3 cellular contexts compared by ENCODE assay signal in genomic region chr5:90477816-90478215, GRCh38.
TF ChIP-seq lines count a peak whose summit lies in the region.

No MANE protein-coding gene starts in this region.

TF ChIP-seq in liver, 16 proteins besides CTCF, POLR2A, EP300 and RAD21:
- peak in 1 of 2 donors; percentile 22 for TF ChIP-seq HNF4A (conservative IDR thresholded peaks at IDR 0.05)
- TF ChIP-seq, protein P1, sequence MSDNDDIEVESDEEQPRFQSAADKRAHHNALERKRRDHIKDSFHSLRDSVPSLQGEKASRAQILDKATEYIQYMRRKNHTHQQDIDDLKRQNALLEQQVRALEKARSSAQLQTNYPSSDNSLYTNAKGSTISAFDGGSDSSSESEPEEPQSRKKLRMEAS (IDR thresholded peaks at IDR 0.05): no peak

TF ChIP-seq in HepG2, 621 proteins besides CTCF, POLR2A, EP300 and RAD21:
- TF ChIP-seq ZNF513 (CRISPR knock-in tag; conservative IDR thresholded peaks at IDR 0.05) (no peak), NFE2L2 (IDR thresholded peaks at IDR 0.05; ENCODE audit: low read length) (no peak), HNRNPL (IDR thresholded peaks at IDR 0.05; ENCODE audit: low read depth, low read length) (no peak), ZNF737 (CRISPR knock-in tag; IDR thresholded peaks at IDR 0.05; ENCODE audit: borderline replicate concordance) (no peak), TOPORS (CRISPR knock-in tag; IDR thresholded peaks at IDR 0.05) (no peak), ZNF605 (CRISPR knock-in tag; IDR thresholded peaks at IDR 0.05) (no peak), ZNF780A (CRISPR knock-in tag; IDR thresholded peaks at IDR 0.05) (no peak), SOX5 (CRISPR knock-in tag; IDR thresholded peaks at IDR 0.05; ENCODE audit: borderline replicate concordance) (no peak), ATF7-NPFF (CRISPR knock-in tag; IDR thresholded peaks at IDR 0.05; ENCODE audit: low read depth) (no peak), DMTF1 (CRISPR knock-in tag; IDR thresholded peaks at IDR 0.05) (no peak), ZC3H13 (CRISPR knock-in tag; IDR thresholded peaks at IDR 0.05) (no peak), HDAC2 (CRISPR knock-in tag; IDR thresholded peaks at IDR 0.05) (no peak), FOXC1 (CRISPR knock-in tag; IDR thresholded peaks at IDR 0.05; ENCODE audit: borderline replicate concordance) (no peak), ZFP36L2 (CRISPR knock-in tag; IDR thresholded peaks at IDR 0.05) (no peak)
- TF ChIP-seq, protein P2, sequence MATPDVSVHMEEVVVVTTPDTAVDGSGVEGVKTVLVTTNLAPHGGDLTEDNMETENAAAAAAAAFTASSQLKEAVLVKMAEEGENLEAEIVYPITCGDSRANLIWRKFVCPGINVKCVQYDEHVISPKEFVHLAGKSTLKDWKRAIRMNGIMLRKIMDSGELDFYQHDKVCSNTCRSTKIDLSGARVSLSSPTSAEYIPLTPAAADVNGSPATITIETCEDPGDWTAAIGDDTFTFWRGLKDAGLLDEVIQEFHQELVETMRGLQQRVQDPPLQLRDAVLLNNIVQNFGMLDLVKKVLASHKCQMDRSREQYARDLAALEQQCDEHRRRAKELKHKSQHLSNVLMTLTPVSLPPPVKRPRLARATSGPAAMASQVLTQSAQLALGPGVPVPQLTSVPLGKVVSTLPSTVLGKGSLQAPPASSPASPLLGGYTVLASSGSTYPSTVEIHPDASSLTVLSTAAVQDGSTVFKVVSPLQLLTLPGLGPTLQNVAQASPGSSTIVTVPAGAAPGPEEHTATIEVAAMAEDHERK (CRISPR knock-in tag; IDR thresholded peaks at IDR 0.05; ENCODE audit: low read depth): no peak
- TF ChIP-seq, protein P3, sequence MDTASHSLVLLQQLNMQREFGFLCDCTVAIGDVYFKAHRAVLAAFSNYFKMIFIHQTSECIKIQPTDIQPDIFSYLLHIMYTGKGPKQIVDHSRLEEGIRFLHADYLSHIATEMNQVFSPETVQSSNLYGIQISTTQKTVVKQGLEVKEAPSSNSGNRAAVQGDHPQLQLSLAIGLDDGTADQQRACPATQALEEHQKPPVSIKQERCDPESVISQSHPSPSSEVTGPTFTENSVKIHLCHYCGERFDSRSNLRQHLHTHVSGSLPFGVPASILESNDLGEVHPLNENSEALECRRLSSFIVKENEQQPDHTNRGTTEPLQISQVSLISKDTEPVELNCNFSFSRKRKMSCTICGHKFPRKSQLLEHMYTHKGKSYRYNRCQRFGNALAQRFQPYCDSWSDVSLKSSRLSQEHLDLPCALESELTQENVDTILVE (CRISPR knock-in tag; IDR thresholded peaks at IDR 0.05): no peak
- TF ChIP-seq, protein P4, sequence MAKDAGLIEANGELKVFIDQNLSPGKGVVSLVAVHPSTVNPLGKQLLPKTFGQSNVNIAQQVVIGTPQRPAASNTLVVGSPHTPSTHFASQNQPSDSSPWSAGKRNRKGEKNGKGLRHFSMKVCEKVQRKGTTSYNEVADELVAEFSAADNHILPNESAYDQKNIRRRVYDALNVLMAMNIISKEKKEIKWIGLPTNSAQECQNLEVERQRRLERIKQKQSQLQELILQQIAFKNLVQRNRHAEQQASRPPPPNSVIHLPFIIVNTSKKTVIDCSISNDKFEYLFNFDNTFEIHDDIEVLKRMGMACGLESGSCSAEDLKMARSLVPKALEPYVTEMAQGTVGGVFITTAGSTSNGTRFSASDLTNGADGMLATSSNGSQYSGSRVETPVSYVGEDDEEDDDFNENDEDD (CRISPR knock-in tag; IDR thresholded peaks at IDR 0.05; ENCODE audit: borderline replicate concordance): no peak

TF ChIP-seq in H1, 55 proteins besides CTCF, POLR2A, EP300 and RAD21:
- TF ChIP-seq EZH2 (IDR thresholded peaks at IDR 0.05; ENCODE audit: low read depth, low read length, severe bottlenecking) (no peak), ZNF274 (IDR thresholded peaks at IDR 0.05; ENCODE audit: borderline replicate concordance, extremely low read depth, low read length) (no peak), POU5F1 (IDR thresholded peaks at IDR 0.05; ENCODE audit: low read depth, low read length) (no peak), SP2 (IDR thresholded peaks at IDR 0.05; ENCODE audit: low read length) (no peak), ATF3 (IDR thresholded peaks at IDR 0.05; ENCODE audit: insufficient read depth, low read depth, low read length) (no peak), TAF1 (IDR thresholded peaks at IDR 0.05; ENCODE audit: low read depth, low read length) (no peak), BRCA1 (IDR thresholded peaks at IDR 0.05; ENCODE audit: low read depth, low read length) (no peak), SP4 (IDR thresholded peaks at IDR 0.05; ENCODE audit: low read length) (no peak), SP1 (IDR thresholded peaks at IDR 0.05; ENCODE audit: low read depth, low read length) (no peak), JUND (IDR thresholded peaks at IDR 0.05; ENCODE audit: low read length) (no peak), BACH1 (IDR thresholded peaks at IDR 0.05; ENCODE audit: low read length) (no peak), ATF2 (IDR thresholded peaks at IDR 0.05; ENCODE audit: low read length) (no peak), SIN3A (conservative IDR thresholded peaks at IDR 0.05 in 1 of 2, IDR thresholded peaks at IDR 0.05 in 1 of 2; ENCODE audit: low read depth in 1 of 2, low read length in 2 of 2) (no peak), SUZ12 (IDR thresholded peaks at IDR 0.05; ENCODE audit: low read length) (no peak)
